28 cellular contexts compared by ENCODE assay signal in genomic region chr10:50318129-50318528, GRCh38.
"Had no signal": no experiment of that assay in that cellular context is flagged by ENCODE, and none has a peak within 500 bp of the region (broad histone marks: within the 10 kb centered on the region; RNA-seq: fewer than 3 reads in every experiment).

No MANE protein-coding gene starts in this region.

- H3K27me3 Mint-ChIP-seq: dendritic cell treated with granulocyte-macrophage colony-stimulating factor and Interleukin-4, amounts not matched to agents 40 ng/mL and 50 ng/mL, for 4 days; effector memory CD8-positive, alpha-beta T cell; naive B cell; naive thymus-derived CD8-positive, alpha-beta T cell had no signal

- H3K36me3 Mint-ChIP-seq: mesothelial cell of epicardium had no signal

- H3K4me3 ChIP-seq: esophagus squamous epithelium, gastrocnemius medialis, heart right ventricle, left lung, lower lobe of right lung, mucosa of descending colon had no signal

- H3K27ac ChIP-seq: epithelial cell of prostate, esophagus squamous epithelium, gastrocnemius medialis, heart right ventricle, left lung, lower lobe of right lung had no signal

- ATAC-seq: effector memory CD8-positive, alpha-beta T cell; esophagus mucosa; gastrocnemius medialis; heart right ventricle; left cardiac atrium; left lung; left ventricle myocardium superior; lower lobe of right lung; mucosa of descending colon; naive thymus-derived CD8-positive, alpha-beta T cell had no signal

- H3K9me3 Mint-ChIP-seq: effector memory CD8-positive, alpha-beta T cell; endodermal cell had no signal

- DNase-seq: cortex of kidney; effector CD8-positive, alpha-beta T cell; effector memory CD8-positive, alpha-beta T cell; endodermal cell; erythroblast; esophagus squamous epithelium; foreskin fibroblast; foreskin melanocyte; gastrocnemius medialis; glutamatergic neuron; head of caudate nucleus; heart right ventricle; hippocampal formation; left cardiac atrium; left lung; left ventricle myocardium superior; lower lobe of right lung; mesenchymal stem cell; mucosa of descending colon; naive B cell; naive thymus-derived CD8-positive, alpha-beta T cell had no signal

- H3K9me3 ChIP-seq: esophagus squamous epithelium, gastrocnemius medialis, heart right ventricle, left lung, lower lobe of right lung, mucosa of descending colon had no signal

- FAIRE-seq: endometrium, islet of Langerhans, keratinocyte had no signal

- H3K36me3 ChIP-seq: gastrocnemius medialis, left lung, lower lobe of right lung had no signal

- H3K4me1 Mint-ChIP-seq: endodermal cell had no signal

- H3K27ac Mint-ChIP-seq: dendritic cell treated with granulocyte-macrophage colony-stimulating factor and Interleukin-4, amounts not matched to agents 40 ng/mL and 50 ng/mL, for 4 days; effector memory CD8-positive, alpha-beta T cell; endodermal cell; mesothelial cell of epicardium; naive thymus-derived CD8-positive, alpha-beta T cell had no signal

- H3K27me3 ChIP-seq: esophagus squamous epithelium, gastrocnemius medialis, heart right ventricle, left lung had no signal

- H3K4me3 Mint-ChIP-seq: dendritic cell treated with granulocyte-macrophage colony-stimulating factor and Interleukin-4, amounts not matched to agents 40 ng/mL and 50 ng/mL, for 4 days; effector memory CD8-positive, alpha-beta T cell; endodermal cell; mesothelial cell of epicardium; naive B cell; naive thymus-derived CD8-positive, alpha-beta T cell had no signal
